In genomic region chr11:125332821-125333220, GRCh38 we compare ENCODE assay signal across 24 cellular contexts.
"Had no signal": no experiment of that assay in that cellular context is flagged by ENCODE, and none has a peak within 500 bp of the region (broad histone marks: within the 10 kb centered on the region; RNA-seq: fewer than 3 reads in every experiment).

No MANE protein-coding gene starts in this region.

- H3K27ac Mint-ChIP-seq: nephron; stimulated activated memory B cell treated with anti-CD40 and anti-IgM and Interleukin-4, amounts not matched to agents 10 μg/mL and 1 μg/mL and 100 μg/mL, for 72 hours; stimulated activated naive CD8-positive, alpha-beta T cell treated with anti-CD3 and anti-CD28 coated beads, Interleukin-15, Interleukin-2, amounts not matched to agents 100 ng/mL and 50 ng/mL, for 24 hours; type B pancreatic cell had no signal

- H3K4me2 ChIP-seq: hepatocyte, neural progenitor cell had no signal

- H3K36me3 Mint-ChIP-seq: naive thymus-derived CD4-positive, alpha-beta T cell; stimulated activated memory B cell treated with anti-CD40 and anti-IgM and Interleukin-4, amounts not matched to agents 10 μg/mL and 1 μg/mL and 100 μg/mL, for 72 hours; type B pancreatic cell had no signal

- H2AFZ ChIP-seq: hepatocyte, neural progenitor cell, parathyroid adenoma had no signal

- H3K4me3 Mint-ChIP-seq: naive thymus-derived CD4-positive, alpha-beta T cell; nephron; neural progenitor cell; stimulated activated memory B cell treated with anti-CD40 and anti-IgM and Interleukin-4, amounts not matched to agents 10 μg/mL and 1 μg/mL and 100 μg/mL, for 72 hours; stimulated activated naive CD8-positive, alpha-beta T cell treated with anti-CD3 and anti-CD28 coated beads, Interleukin-15, Interleukin-2, amounts not matched to agents 100 ng/mL and 50 ng/mL, for 24 hours; type B pancreatic cell had no signal

- H3K4me3 ChIP-seq: gastrocnemius medialis, heart left ventricle, hepatocyte, left lung, neural progenitor cell, prostate gland, sigmoid colon, thyroid gland had no signal

- DNase-seq: cortex of kidney; effector CD4-positive, alpha-beta T cell; foreskin fibroblast; gastrocnemius medialis; heart left ventricle; left cardiac atrium; left lung; mesenchymal stem cell; midbrain; naive thymus-derived CD4-positive, alpha-beta T cell; right cardiac atrium; sigmoid colon; stimulated activated CD4-positive, alpha-beta T cell treated with anti-CD3 and anti-CD28 coated beads, Interleukin-4, amount 100 ng/mL, for 4 hours; thyroid gland had no signal

- H3K4me1 ChIP-seq: left lung, parathyroid adenoma, prostate gland, thyroid gland had no signal

- H3K79me2 ChIP-seq: hepatocyte, parathyroid adenoma had no signal

- H3K27me3 ChIP-seq: gastrocnemius medialis, heart left ventricle, hepatocyte, neural progenitor cell, sigmoid colon, thyroid gland had no signal

- H3K36me3 ChIP-seq: gastrocnemius medialis, heart left ventricle, left lung, neural progenitor cell, prostate gland, sigmoid colon, thyroid gland had no signal

- H3K9me3 Mint-ChIP-seq: naive thymus-derived CD4-positive, alpha-beta T cell; nephron; neural progenitor cell; stimulated activated memory B cell treated with anti-CD40 and anti-IgM and Interleukin-4, amounts not matched to agents 10 μg/mL and 1 μg/mL and 100 μg/mL, for 72 hours; stimulated activated naive CD8-positive, alpha-beta T cell treated with anti-CD3 and anti-CD28 coated beads, Interleukin-15, Interleukin-2, amounts not matched to agents 100 ng/mL and 50 ng/mL, for 24 hours; type B pancreatic cell had no signal

- H3K9me3 ChIP-seq: gastrocnemius medialis, heart left ventricle, left lung, prostate gland, sigmoid colon, thyroid gland had no signal

- ATAC-seq: esophagus mucosa; gastrocnemius medialis; heart left ventricle; left cardiac atrium; left lung; naive thymus-derived CD4-positive, alpha-beta T cell; stimulated activated memory B cell treated with anti-CD40 and anti-IgM and Interleukin-4, amounts not matched to agents 10 μg/mL and 1 μg/mL and 100 μg/mL, for 72 hours had no signal

- H3K9ac ChIP-seq: neural progenitor cell, parathyroid adenoma had no signal

- H3K27ac ChIP-seq: epithelial cell of prostate, gastrocnemius medialis, heart left ventricle, hepatocyte, left lung, neural progenitor cell, parathyroid adenoma, prostate gland, sigmoid colon, thyroid gland had no signal

- H3K4me1 Mint-ChIP-seq: stimulated activated memory B cell treated with anti-CD40 and anti-IgM and Interleukin-4, amounts not matched to agents 10 μg/mL and 1 μg/mL and 100 μg/mL, for 72 hours had no signal
